Comparison of ENCODE assay signal across 10 cellular contexts in the genomic region with DNA sequence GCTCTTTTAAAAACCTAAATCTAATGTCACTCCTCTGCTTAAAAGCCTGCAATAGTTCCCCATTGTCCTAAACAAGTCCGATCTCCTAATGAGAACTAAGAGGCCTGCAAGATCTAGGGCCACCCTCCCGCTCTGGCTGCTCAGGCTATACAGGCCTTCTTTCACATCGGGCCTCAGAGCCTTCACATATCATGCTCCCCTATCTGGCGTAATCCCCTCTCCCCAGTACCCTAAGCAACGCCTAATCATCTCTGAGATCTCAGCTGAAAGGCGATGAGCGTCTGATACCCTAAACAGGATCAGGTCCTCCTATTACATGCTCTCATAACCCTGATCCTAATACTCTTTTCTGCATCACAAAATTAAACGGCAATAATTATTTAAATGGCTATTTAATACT. TPM values are rescaled to one million over a fixed set of nuclear protein-coding genes. Genes with fewer than 3 reads are reported as not detected.
A peak's percentile ranks its signal among the peaks of the same experiment; 100 is the strongest.
DNase-seq lines count a peak whose midpoint lies in the region; ATAC-seq and TF ChIP-seq lines count a peak whose summit lies in the region.
"Had no signal": no experiment of that assay in that cellular context is flagged by ENCODE, and none has a peak within 500 bp of the region (broad histone marks: within the 10 kb centered on the region; RNA-seq: fewer than 3 reads in every experiment).

No MANE protein-coding gene starts in this region.

- no peak overlapping the region for H3K27ac Mint-ChIP-seq in activated CD8-positive, alpha-beta memory T cell treated with anti-CD3 and anti-CD28 coated beads, Interleukin-2, amount 10 ng/mL, durations not matched to agents 7 days and 5 days
- H3K27ac Mint-ChIP-seq in activated naive CD8-positive, alpha-beta T cell: peak overlapping the region; percentile 36

- H3K27ac ChIP-seq in thoracic aorta: peak overlapping the region; percentile 31 to 83

- H3K4me3 ChIP-seq in thoracic aorta: peak overlapping the region; percentile 85

- peak overlapping the region; percentile 80 for H3K4me3 Mint-ChIP-seq in activated CD8-positive, alpha-beta memory T cell treated with anti-CD3 and anti-CD28 coated beads, Interleukin-2, amount 10 ng/mL, durations not matched to agents 7 days and 5 days
- peak overlapping the region; percentile 95 for H3K4me3 Mint-ChIP-seq in activated naive CD8-positive, alpha-beta T cell

- H3K27me3 Mint-ChIP-seq in activated CD8-positive, alpha-beta memory T cell treated with anti-CD3 and anti-CD28 coated beads, Interleukin-2, amount 10 ng/mL, durations not matched to agents 7 days and 5 days: no peaks in the 10 kb centered on the region
- H3K27me3 Mint-ChIP-seq in activated naive CD8-positive, alpha-beta T cell: no peaks in the 10 kb centered on the region

- no peak for DNase-seq in activated CD8-positive, alpha-beta memory T cell treated with anti-CD3 and anti-CD28 coated beads, Interleukin-2, amount 10 ng/mL, durations not matched to agents 7 days and 5 days
- DNase-seq in activated CD8-positive, alpha-beta memory T cell treated with anti-CD3 and anti-CD28 coated beads, Interleukin-2, amount 50 U/mL, for 4 hours: no peak
- DNase-seq in iris pigment epithelial cell (ENCODE audit: low read depth) (peak; percentile 44), thoracic aorta (ENCODE audit: low spot score) (no peak), LoVo (ENCODE audit: low spot score) (no peak)
- DNase-seq in activated CD4-positive, alpha-beta T cell treated with anti-CD3 and anti-CD28 coated beads, Interleukin-2, amount 50 U/mL, for 4 hours: no peak
- DNase-seq: GF-D8; stimulated activated CD4-positive, alpha-beta T cell treated with anti-CD3 and anti-CD28 coated beads, Interleukin-4, amount 100 ng/mL, for 4 hours had no signal

- peaks cover 1% of the 10 kb centered on the region for H3K36me3 Mint-ChIP-seq in activated CD8-positive, alpha-beta memory T cell treated with anti-CD3 and anti-CD28 coated beads, Interleukin-2, amount 10 ng/mL, durations not matched to agents 7 days and 5 days
- H3K36me3 Mint-ChIP-seq in activated naive CD8-positive, alpha-beta T cell: no peaks in the 10 kb centered on the region

- H3K4me1 Mint-ChIP-seq in activated CD8-positive, alpha-beta memory T cell treated with anti-CD3 and anti-CD28 coated beads, Interleukin-2, amount 10 ng/mL, durations not matched to agents 7 days and 5 days: peaks cover 37% of the 10 kb centered on the region
- H3K4me1 Mint-ChIP-seq in activated naive CD8-positive, alpha-beta T cell (ENCODE audit: low read depth): peaks cover 68% of the 10 kb centered on the region

- CTCF ChIA-PET in activated CD8-positive, alpha-beta memory T cell treated with anti-CD3 and anti-CD28 coated beads, Interleukin-2, amount 10 ng/mL, durations not matched to agents 7 days and 5 days (lab: Charles Lee): interaction anchor here (1.0 kb wide), 1 partner anchor 55 kb away, joined by 3 read pairs; no protein-coding TSS in a partner anchor

- peaks cover 57 to 80% of the 10 kb centered on the region in 2 donors for H3K4me1 ChIP-seq in thoracic aorta (ENCODE audit: control insufficient read depth in 1 of 2, low read depth in 2 of 2)

- H3K27me3 ChIP-seq in thoracic aorta (replicated peaks; ENCODE audit: insufficient read depth): no peaks in the 10 kb centered on the region

- no peak for TF ChIP-seq CTCF in thoracic aorta (IDR thresholded peaks at IDR 0.05)

- H3K36me3 ChIP-seq in thoracic aorta: no peaks in the 10 kb centered on the region

- ATAC-seq in activated CD8-positive, alpha-beta memory T cell treated with anti-CD3 and anti-CD28 coated beads, Interleukin-2, amount 10 ng/mL, durations not matched to agents 7 days and 5 days: no peak
- ATAC-seq in thoracic aorta (ENCODE audit: insufficient number of reproducible peaks, low FRiP score, low read depth): no peak
- ATAC-seq in GM19452 (IDR thresholded peaks at IDR 0.05; ENCODE audit: unreplicated experiment): no peak

- no peaks in the 10 kb centered on the region for H3K9me3 ChIP-seq in thoracic aorta

- H3K9me3 Mint-ChIP-seq in activated CD8-positive, alpha-beta memory T cell treated with anti-CD3 and anti-CD28 coated beads, Interleukin-2, amount 10 ng/mL, durations not matched to agents 7 days and 5 days (ENCODE audit: low read depth): no peaks in the 10 kb centered on the region
- no peaks in the 10 kb centered on the region for H3K9me3 Mint-ChIP-seq in activated naive CD8-positive, alpha-beta T cell (ENCODE audit: low read depth)

RNA-seq across cellular contexts. Expression of gene MAP4K3, which starts 1.8 kb away (rescaled TPM):
- total RNA-seq in activated CD8-positive, alpha-beta memory T cell treated with anti-CD3 and anti-CD28 coated beads, Interleukin-2, amount 10 ng/mL, durations not matched to agents 7 days and 5 days: 10 to 100 TPM; 10.9 to 13.1 TPM
- total RNA-seq in thoracic aorta: 10 to 100 TPM; 53.7 to 58.8 TPM
